In the genomic region with DNA sequence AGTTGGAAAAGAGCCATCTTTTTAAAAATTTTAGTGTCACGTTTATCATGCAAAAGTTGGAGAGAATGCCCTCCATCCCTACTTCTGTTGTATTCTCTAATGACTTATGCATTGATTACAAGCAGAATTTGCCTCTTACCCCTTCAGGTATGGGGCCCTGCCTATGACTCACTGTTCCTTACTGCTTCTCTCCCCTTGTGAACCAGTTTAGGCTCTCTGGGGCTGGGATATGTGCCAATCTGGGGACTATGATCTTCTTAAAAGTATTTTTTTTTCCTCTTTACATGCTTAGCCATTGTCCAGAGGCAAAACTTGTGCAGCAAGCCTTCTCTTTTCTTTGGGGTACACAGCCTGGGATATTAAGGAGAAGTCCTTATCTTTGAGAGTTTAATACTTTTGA, we compare ENCODE assay signal across 19 cellular contexts.
"Had no signal": no experiment of that assay in that cellular context is flagged by ENCODE, and none has a peak within 500 bp of the region (broad histone marks: within the 10 kb centered on the region; RNA-seq: fewer than 3 reads in every experiment).

No MANE protein-coding gene starts in this region.

- H3K9me3 ChIP-seq: body of pancreas, lower lobe of right lung, right lobe of liver, SJSA1, thoracic aorta, upper lobe of right lung had no signal

- ATAC-seq: body of pancreas, left cardiac atrium, lower lobe of right lung, right lobe of liver, upper lobe of right lung had no signal

- H3K4me1 ChIP-seq: body of pancreas, lower lobe of right lung, right lobe of liver, SJSA1, upper lobe of right lung had no signal

- DNase-seq: activated CD4-positive, alpha-beta memory T cell treated with anti-CD3 and anti-CD28 coated beads for 36 hours; amygdala; body of pancreas; cortex of kidney; effector CD4-positive, alpha-beta T cell; foreskin melanocyte; left cardiac atrium; lower lobe of right lung; right lobe of liver; SW 1271; upper lobe of right lung had no signal

- H3K27me3 ChIP-seq: body of pancreas, right lobe of liver, SJSA1, upper lobe of right lung had no signal

- H3K4me3 ChIP-seq: body of pancreas, lower lobe of right lung, right lobe of liver, SJSA1, smooth muscle cell, thoracic aorta, upper lobe of right lung had no signal

- H3K27ac ChIP-seq: body of pancreas, lower lobe of right lung, right lobe of liver, SJSA1, thoracic aorta, upper lobe of right lung had no signal

- H3K27me3 Mint-ChIP-seq: activated CD4-positive, alpha-beta memory T cell treated with anti-CD3 and anti-CD28 coated beads for 36 hours; activated naive CD4-positive, alpha-beta T cell treated with anti-CD3 and anti-CD28 coated beads, Interleukin-2, amount 50 U/mL, for 24 hours; progenitor cell of endocrine pancreas had no signal

- H3K27ac Mint-ChIP-seq: activated CD4-positive, alpha-beta memory T cell treated with anti-CD3 and anti-CD28 coated beads for 36 hours; activated naive CD4-positive, alpha-beta T cell treated with anti-CD3 and anti-CD28 coated beads, Interleukin-2, amount 50 U/mL, for 24 hours; activated T-helper 1 cell treated with anti-CD3 and anti-CD28 coated beads, Interleukin-12 subunit alpha, Interleukin-12 subunit beta, Interleukin-2, Interleukin-4 antibody, amounts not matched to agents 30 ng/mL and 10 ng/mL and 1 ng/mL, durations not matched to agents 14 hours and 24 hours and 36 hours; mesothelial cell of epicardium; progenitor cell of endocrine pancreas; WTC11 had no signal

- H3K36me3 ChIP-seq: lower lobe of right lung, right lobe of liver, SJSA1, thoracic aorta, upper lobe of right lung had no signal

- H3K4me1 Mint-ChIP-seq: WTC11 had no signal

- H3K4me3 Mint-ChIP-seq: activated CD4-positive, alpha-beta memory T cell treated with anti-CD3 and anti-CD28 coated beads for 36 hours; activated naive CD4-positive, alpha-beta T cell treated with anti-CD3 and anti-CD28 coated beads, Interleukin-2, amount 50 U/mL, for 24 hours; activated T-helper 1 cell treated with anti-CD3 and anti-CD28 coated beads, Interleukin-12 subunit alpha, Interleukin-12 subunit beta, Interleukin-2, Interleukin-4 antibody, amounts not matched to agents 30 ng/mL and 10 ng/mL and 1 ng/mL, durations not matched to agents 14 hours and 24 hours and 36 hours; mesothelial cell of epicardium; WTC11 had no signal
